8 cellular contexts compared by ENCODE assay signal in genomic region chrX:148380614-148381561, GRCh38.
A peak's percentile ranks its signal among the peaks of the same experiment; 100 is the strongest.
DNase-seq lines count a peak whose midpoint lies in the region; ATAC-seq and TF ChIP-seq lines count a peak whose summit lies in the region.

No MANE protein-coding gene starts in this region.

- no peaks in the 10 kb centered on the region for H3K36me3 Mint-ChIP-seq in activated T-cell treated with anti-CD3 and anti-CD28 coated beads, Interleukin-2, amount 50 U/mL, for 4 hours (ENCODE audit: insufficient read depth)

- H3K4me1 ChIP-seq in Loucy (ENCODE audit: insufficient read depth, low read length, poor library complexity, severe bottlenecking), result peaks cover 33% of the 10 kb centered on the region

- peak overlapping the region; percentile 85 for H3K4me2 ChIP-seq in Loucy (ENCODE audit: low read depth, low read length, poor library complexity, severe bottlenecking)

- H3K4me1 Mint-ChIP-seq in activated T-cell treated with anti-CD3 and anti-CD28 coated beads, Interleukin-2, amount 50 U/mL, for 4 hours (ENCODE audit: low read depth), result peaks cover 29% of the 10 kb centered on the region

- H3F3A ChIP-seq in Loucy (ENCODE audit: low read depth), result peaks cover 7% of the 10 kb centered on the region

- H3K9me3 Mint-ChIP-seq in activated T-cell treated with anti-CD3 and anti-CD28 coated beads, Interleukin-2, amount 50 U/mL, for 4 hours, result no peaks in the 10 kb centered on the region

- no peaks in the 10 kb centered on the region for H3K9me2 ChIP-seq in Loucy (replicated peaks; ENCODE audit: low read depth, low read length)

- TF ChIP-seq CTCF in Loucy (conservative IDR thresholded peaks at IDR 0.05; ENCODE audit: low read length), result no peak

- no peaks in the 10 kb centered on the region for H3K27me3 ChIP-seq in Loucy (ENCODE audit: insufficient read depth, low read length, poor library complexity, severe bottlenecking)

- DNase-seq in activated T-cell treated with anti-CD3 and anti-CD28 coated beads, Interleukin-2, amount 50 U/mL, for 4 hours, result peak; percentile 35
- DNase-seq in renal cortical epithelial cell (ENCODE audit: low read depth) (peak; percentile 60), GM03348 (ENCODE audit: low spot score) (no peak), NCI-H2171 (lab: John Stamatoyannopoulos, UW) (no peak), HuH-7.5 (ENCODE audit: low spot score) (no peak)

- no peak overlapping the region for H2AFZ ChIP-seq in Loucy (ENCODE audit: low read length)

- H3K79me2 ChIP-seq in Loucy (ENCODE audit: insufficient read depth, low read length), result no peaks in the 10 kb centered on the region

- H3K4me3 Mint-ChIP-seq in activated T-cell treated with anti-CD3 and anti-CD28 coated beads, Interleukin-2, amount 50 U/mL, for 4 hours, result peak overlapping the region; percentile 78

- H3K9me3 ChIP-seq in Loucy (ENCODE audit: insufficient read depth, low read depth, low read length), result peaks cover 4% of the 10 kb centered on the region; the same call in 1 of the 2 replicates

- no peaks in the 10 kb centered on the region for H4K20me1 ChIP-seq in Loucy (ENCODE audit: insufficient read depth, low read length, poor library complexity, severe bottlenecking)

- peak; percentile 87 for ATAC-seq in GM21723 (IDR thresholded peaks at IDR 0.05; ENCODE audit: unreplicated experiment)
- peak; percentile 95 to 97 for ATAC-seq in activated T-cell treated with anti-CD3 and anti-CD28 coated beads, Interleukin-2, amount 50 U/mL, for 4 hours

- peak overlapping the region; percentile 81 for H3K9ac ChIP-seq in Loucy (ENCODE audit: low read depth, low read length, poor library complexity, severe bottlenecking)

- H3K36me3 ChIP-seq in Loucy (ENCODE audit: insufficient read depth, low read length), result no peaks in the 10 kb centered on the region

- peak overlapping the region; percentile 60; the same call in 1 of the 2 replicates for H3K4me3 ChIP-seq in GM08714 (ENCODE audit: low read length)
- H3K4me3 ChIP-seq in Loucy (ENCODE audit: low read length, poor library complexity, severe bottlenecking), result peak overlapping the region; percentile 66

- no peaks in the 10 kb centered on the region for H3K27me3 Mint-ChIP-seq in activated T-cell treated with anti-CD3 and anti-CD28 coated beads, Interleukin-2, amount 50 U/mL, for 4 hours (ENCODE audit: low read depth)

Comparison
In these comparisons a context has a peak if more than half of its experiments do, and no peak if none do; other contexts are left out.
1. DNase-seq: peak in activated T-cell treated with anti-CD3 and anti-CD28 coated beads, Interleukin-2, amount 50 U/mL, for 4 hours (single experiment) and renal cortical epithelial cell (single experiment); none in GM03348 (single experiment), NCI-H2171 (single experiment) and HuH-7.5 (single experiment).